ENCODE assay signal across 8 cellular contexts in genomic region chr13:48094404-48094780, GRCh38. TPM values are rescaled to one million over a fixed set of nuclear protein-coding genes. Genes with fewer than 3 reads are reported as not detected.
DNase-seq lines count a peak whose midpoint lies in the region; ATAC-seq, FAIRE-seq and TF ChIP-seq lines count a peak whose summit lies in the region.

No MANE protein-coding gene starts in this region.

- DNase-seq in CD14-positive monocyte (ENCODE audit: low spot score) (no peak), NT2/D1 (ENCODE audit: low read depth, low spot score) (no peak), coronary artery (ENCODE audit: low spot score) (no peak), memory B cell (ENCODE audit: low spot score in 2 of 2) (no peak), uterus (no peak), OCI-M1 (lab: John Stamatoyannopoulos, UW) (no peak), HTR-8/SVneo (ENCODE audit: insufficient read length, low spot score) (no peak)

- H3K4me1 Mint-ChIP-seq in CD14-positive monocyte, result peaks cover 27% of the 10 kb centered on the region
- peaks cover 23% of the 10 kb centered on the region for H3K4me1 Mint-ChIP-seq in memory B cell

- no peaks in the 10 kb centered on the region for H3K27me3 ChIP-seq in NT2/D1 (ENCODE audit: insufficient read depth, insufficient read length)
- H3K27me3 ChIP-seq in uterus, result no peaks in the 10 kb centered on the region

- H3K27ac ChIP-seq in coronary artery, result peak overlapping the region; percentile 88 to 94
- peak overlapping the region; percentile 77 to 86 for H3K27ac ChIP-seq in uterus

- peaks cover 5 to 8% of the 10 kb centered on the region in 2 donors for H3K36me3 Mint-ChIP-seq in CD14-positive monocyte
- peaks cover 2% of the 10 kb centered on the region for H3K36me3 Mint-ChIP-seq in memory B cell

- H3K4me1 ChIP-seq in NT2/D1 (ENCODE audit: insufficient read depth, insufficient read length) (no peaks in the 10 kb centered on the region), uterus (peaks cover 0 to 5% of the 10 kb centered on the region in 2 donors)

- no peak for FAIRE-seq in HTR-8/SVneo (lab: Jason Lieb, UNC)

- no peak for TF ChIP-seq POLR2A in uterus (IDR thresholded peaks at IDR 0.05)

- H3K4me3 ChIP-seq in NT2/D1 (ENCODE audit: insufficient read length, low read depth), result peak overlapping the region; percentile 88
- H3K4me3 ChIP-seq in coronary artery, result peak overlapping the region; percentile 91
- peak overlapping the region; percentile 88 to 97 for H3K4me3 ChIP-seq in uterus

- peaks cover 16% of the 10 kb centered on the region for H3K36me3 ChIP-seq in NT2/D1 (ENCODE audit: insufficient read depth, insufficient read length, low read length)
- H3K36me3 ChIP-seq in uterus, result no peaks in the 10 kb centered on the region

- H3K9me3 Mint-ChIP-seq in CD14-positive monocyte, result peaks cover 0 to 10% (median 8%) of the 10 kb centered on the region in 7 donors
- H3K9me3 Mint-ChIP-seq in memory B cell, result peaks cover 2% of the 10 kb centered on the region

- H3K9ac ChIP-seq in NT2/D1 (ENCODE audit: insufficient read length, low read depth), result peak overlapping the region; percentile 94

- H3K4me3 Mint-ChIP-seq in CD14-positive monocyte (peak overlapping the region; percentile 96 to 97), memory B cell (peak overlapping the region; percentile 91)

- ATAC-seq in GM21526 (IDR thresholded peaks at IDR 0.05; ENCODE audit: low FRiP score, unreplicated experiment) (peak; percentile 20), memory B cell (ENCODE audit: low read depth) (peak; percentile 2)

- no peak for TF ChIP-seq CTCF in CD14-positive monocyte (IDR thresholded peaks at IDR 0.05)
- TF ChIP-seq CTCF in coronary artery (IDR thresholded peaks at IDR 0.05), result no peak
- TF ChIP-seq CTCF in uterus (IDR thresholded peaks at IDR 0.05), result no peak

- H3K9me3 ChIP-seq in NT2/D1 (ENCODE audit: insufficient read depth, low read length), result no peaks in the 10 kb centered on the region
- H3K9me3 ChIP-seq in uterus, result no peaks in the 10 kb centered on the region

- intact Hi-C loops in CD14-positive monocyte (cut with micrococcal nuclease) (no loop called here), uterus (cut with DNase I; ENCODE audit: low total_unique reads) (no loop called here)

- H3K27me3 Mint-ChIP-seq in CD14-positive monocyte (ENCODE audit: low read depth in 3 of 3) (peaks cover 1 to 6% (median 2%) of the 10 kb centered on the region in 3 donors), memory B cell (peaks cover 1% of the 10 kb centered on the region)

- H3K27ac Mint-ChIP-seq in CD14-positive monocyte (peak overlapping the region; percentile 89 to 99 (median 95)), memory B cell (peak overlapping the region; percentile 94)

RNA-seq across cellular contexts. Expression of gene MED4, which starts 0.5 kb away (rescaled TPM):
- 10 to 100 TPM; 50.8 to 53.8 TPM for polyA plus RNA-seq in CD14-positive monocyte
- 10 to 100 TPM; 38.4 to 53.4 (median 49.1) TPM for total RNA-seq in uterus

RNA-seq across cellular contexts. Expression of gene NUDT15, which starts 56.9 kb away (rescaled TPM):
- 10 to 100 TPM; 12.6 to 13.3 TPM for polyA plus RNA-seq in CD14-positive monocyte
- 10 to 100 TPM in 1 of 4 donors, 1 to 10 TPM in 3; 1.8 to 22.9 (median 7.3) TPM for total RNA-seq in uterus
